ENCODE assay signal across 1 cellular context in the genomic region with DNA sequence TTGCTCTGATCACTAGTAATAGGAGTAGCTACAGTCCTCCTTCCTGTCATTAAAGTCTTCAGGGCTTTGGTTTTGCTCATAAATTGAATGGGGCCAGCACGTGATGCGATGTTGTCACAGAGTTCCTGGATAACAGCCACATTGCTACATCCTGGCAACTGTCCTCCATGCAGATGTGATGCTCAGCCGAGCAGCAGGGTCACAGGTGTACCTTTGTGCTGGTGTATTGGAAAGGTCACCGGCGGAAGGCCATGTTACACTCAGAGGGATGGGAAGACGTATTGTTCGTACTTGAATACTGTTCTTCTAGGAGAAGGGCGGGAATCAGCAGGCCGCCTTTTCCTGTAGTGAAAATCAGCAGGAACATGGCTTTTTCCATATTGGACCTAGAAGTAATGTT.
TF ChIP-seq lines count a peak whose summit lies in the region.

No MANE protein-coding gene starts in this region.

TF ChIP-seq in IMR-90, 13 proteins besides CTCF, POLR2A, EP300 and RAD21 (continued from another document):
- TF ChIP-seq, protein P1, sequence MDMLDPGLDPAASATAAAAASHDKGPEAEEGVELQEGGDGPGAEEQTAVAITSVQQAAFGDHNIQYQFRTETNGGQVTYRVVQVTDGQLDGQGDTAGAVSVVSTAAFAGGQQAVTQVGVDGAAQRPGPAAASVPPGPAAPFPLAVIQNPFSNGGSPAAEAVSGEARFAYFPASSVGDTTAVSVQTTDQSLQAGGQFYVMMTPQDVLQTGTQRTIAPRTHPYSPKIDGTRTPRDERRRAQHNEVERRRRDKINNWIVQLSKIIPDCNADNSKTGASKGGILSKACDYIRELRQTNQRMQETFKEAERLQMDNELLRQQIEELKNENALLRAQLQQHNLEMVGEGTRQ (IDR thresholded peaks at IDR 0.05; ENCODE audit: low read depth, low read length) = no peak
- TF ChIP-seq FOS (IDR thresholded peaks at IDR 0.05; ENCODE audit: low read depth, low read length) (no peak), MAZ (IDR thresholded peaks at IDR 0.05; ENCODE audit: borderline replicate concordance, low read depth, low read length) (no peak), SMC3 (IDR thresholded peaks at IDR 0.05; ENCODE audit: low read depth, low read length) (no peak), RFX5 (IDR thresholded peaks at IDR 0.05; ENCODE audit: low read depth, low read length) (no peak), ELK1 (IDR thresholded peaks at IDR 0.05; ENCODE audit: borderline replicate concordance, low read depth, low read length) (no peak), RCOR1 (IDR thresholded peaks at IDR 0.05; ENCODE audit: insufficient replicate concordance, low read length) (no peak), MXI1 (IDR thresholded peaks at IDR 0.05; ENCODE audit: borderline replicate concordance, low read depth, low read length) (no peak)
